ENCODE assay signal across 1 cellular context in genomic region chr4:1208970-1209704, GRCh38.
A peak's percentile ranks its signal among the peaks of the same experiment; 100 is the strongest.
TF ChIP-seq lines count a peak whose summit lies in the region.

No MANE protein-coding gene starts in this region.

TF ChIP-seq in HepG2, 621 proteins besides CTCF, POLR2A, EP300 and RAD21:
- TF ChIP-seq ZBTB33 (CRISPR knock-in tag; IDR thresholded peaks at IDR 0.05): peak; percentile 96
- TF ChIP-seq ZFYVE20 (CRISPR knock-in tag; IDR thresholded peaks at IDR 0.05; ENCODE audit: borderline replicate concordance, low read depth): no peak
- no peak for TF ChIP-seq ZNF17 (CRISPR knock-in tag; IDR thresholded peaks at IDR 0.05)
- no peak for TF ChIP-seq TEF (CRISPR knock-in tag; IDR thresholded peaks at IDR 0.05)
- TF ChIP-seq YEATS4 (CRISPR knock-in tag; IDR thresholded peaks at IDR 0.05; ENCODE audit: borderline replicate concordance): no peak
- no peak for TF ChIP-seq TEAD3 (CRISPR knock-in tag; optimal IDR thresholded peaks at IDR 0.05; ENCODE audit: borderline replicate concordance)
